In the genomic region with DNA sequence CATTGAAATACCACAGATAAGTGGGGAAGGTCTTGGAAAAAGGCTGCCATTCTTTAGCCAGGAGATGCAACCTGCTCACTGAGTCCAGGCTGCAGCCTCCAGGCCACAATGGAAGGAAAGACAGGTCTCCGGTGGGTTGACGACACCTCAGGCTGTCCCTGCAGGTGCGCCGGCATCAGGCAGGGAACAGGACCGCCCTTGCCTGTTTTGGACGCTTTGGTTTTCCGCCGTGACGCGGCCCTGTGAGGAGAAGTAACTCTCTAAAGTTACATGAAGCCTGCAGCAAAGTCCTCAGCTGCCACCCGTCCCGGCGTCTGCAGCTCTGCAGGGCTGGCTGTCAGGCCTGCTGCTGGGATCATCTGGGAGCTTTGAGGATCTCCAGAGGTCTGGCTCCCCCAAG, we compare ENCODE assay signal across 17 cellular contexts.
"Had no signal": no experiment of that assay in that cellular context is flagged by ENCODE, and none has a peak within 500 bp of the region (broad histone marks: within the 10 kb centered on the region; RNA-seq: fewer than 3 reads in every experiment).

No MANE protein-coding gene starts in this region.

- H3K4me1 ChIP-seq: ascending aorta, esophagus squamous epithelium, lower lobe of right lung had no signal

- H3K9me3 ChIP-seq: ascending aorta, esophagus squamous epithelium, lower lobe of right lung, transverse colon had no signal

- DNase-seq: activated B cell treated with CpG ODN at 0.5 μM for 24 hours; activated CD4-positive, alpha-beta T cell treated with anti-CD3 and anti-CD28 coated beads for 4 hours; activated CD8-positive, alpha-beta T cell treated with anti-CD3 and anti-CD28 coated beads for 36 hours; activated effector memory CD4-positive, alpha-beta T cell treated with anti-CD3 and anti-CD28 coated beads, Interleukin-2, amount 50 U/mL, for 16 hours; activated naive CD4-positive, alpha-beta T cell treated with anti-CD3 and anti-CD28 coated beads, Interleukin-2, amount 50 U/mL, for 16 hours; activated T-cell treated with anti-CD3 and anti-CD28 coated beads, Interleukin-2, amount 50 U/mL, for 72 hours; cerebellar nuclear complex; effector memory CD4-positive, alpha-beta T cell; esophagus squamous epithelium; left colon; lower lobe of right lung; retina; stimulated activated CD4-positive, alpha-beta T cell treated with anti-CD3 and anti-CD28 coated beads, Interleukin-2, amount 100 ng/mL, for 24 hours; stimulated activated naive CD4-positive, alpha-beta T cell treated with Interleukin-2 at 50 U/mL for 16 hours; transverse colon had no signal

- H3K27ac ChIP-seq: ascending aorta, esophagus squamous epithelium, lower lobe of right lung, transverse colon had no signal

- H3K4me3 ChIP-seq: ascending aorta, esophagus squamous epithelium, lower lobe of right lung, transverse colon had no signal

- H3K36me3 ChIP-seq: ascending aorta, esophagus squamous epithelium, lower lobe of right lung, transverse colon had no signal

- ATAC-seq: activated CD8-positive, alpha-beta T cell treated with anti-CD3 and anti-CD28 coated beads for 36 hours; activated T-cell treated with anti-CD3 and anti-CD28 coated beads, Interleukin-2, amount 50 U/mL, for 72 hours; left colon; lower lobe of right lung; natural killer cell treated with Interleukin-12 subunit alpha and Interleukin-12 subunit beta and Interleukin-15 and Interleukin-18, amount 100 ng/mL, for 72 hours had no signal

- H3K27me3 ChIP-seq: ascending aorta, transverse colon had no signal
